12 cellular contexts compared by ENCODE assay signal in genomic region chr17:17351901-17352781, GRCh38. TPM values are rescaled to one million over a fixed set of nuclear protein-coding genes. Genes with fewer than 3 reads are reported as not detected.
DNase-seq lines count a peak whose midpoint lies in the region; ATAC-seq and TF ChIP-seq lines count a peak whose summit lies in the region.
"Had no signal": no experiment of that assay in that cellular context is flagged by ENCODE, and none has a peak within 500 bp of the region (broad histone marks: within the 10 kb centered on the region; RNA-seq: fewer than 3 reads in every experiment).

No MANE protein-coding gene starts in this region.

- intact Hi-C loops in psoas muscle (cut with DNase I) = no loop called here

- DNase-seq in HCEC 1CT = peak; percentile 9
- peak; percentile 71 for DNase-seq in SK-N-DZ (ENCODE audit: low spot score)
- peak; percentile 33 for DNase-seq in glomerular visceral epithelial cell (ENCODE audit: extremely low spot score)
- DNase-seq in psoas muscle = peak; percentile 45 to 75
- no peak for DNase-seq in NOMO-1 treated with dmso at 0.1 percent for 144 hours (lab: John Stamatoyannopoulos, UW; ENCODE audit: unreplicated experiment)
- DNase-seq in activated gamma-delta T cell treated with Interleukin-2 at 50 U/mL for 16 hours = no peak
- DNase-seq in CD8-positive, alpha-beta memory T cell = no peak
- no peak for DNase-seq in activated naive CD8-positive, alpha-beta T cell treated with anti-CD3 and anti-CD28 coated beads, Interleukin-2, amount 50 U/mL, for 24 hours
- DNase-seq: GF-D8, T-helper 17 cell had no signal

- no peak overlapping the region for H3K27ac ChIP-seq in psoas muscle
- no peak overlapping the region for H3K27ac ChIP-seq in CD8-positive, alpha-beta memory T cell (ENCODE audit: low read depth, low read length)
- H3K27ac ChIP-seq: thoracic aorta had no signal

- WGBS in psoas muscle, 3 donors = 32 to 45% (median 33%) methylated on average over 35 of the region's 35 CpGs

- H3K27me3 ChIP-seq in psoas muscle (ENCODE audit: insufficient read depth in 3 of 3, low read length in 2 of 3) = no peaks in the 10 kb centered on the region
- H3K27me3 ChIP-seq in CD8-positive, alpha-beta memory T cell (ENCODE audit: insufficient read depth, low read length, poor library complexity, severe bottlenecking) = no peaks in the 10 kb centered on the region

- peak; percentile 47 to 71 (median 56) for ATAC-seq in psoas muscle
- ATAC-seq in activated naive CD8-positive, alpha-beta T cell treated with anti-CD3 and anti-CD28 coated beads, Interleukin-2, amount 50 U/mL, for 24 hours = no peak
- ATAC-seq: T-helper 17 cell had no signal

- no peaks in the 10 kb centered on the region for H3K36me3 ChIP-seq in psoas muscle (ENCODE audit: insufficient read depth in 1 of 2, low read depth in 1 of 2)
- no peaks in the 10 kb centered on the region for H3K36me3 ChIP-seq in CD8-positive, alpha-beta memory T cell (ENCODE audit: insufficient read depth, low read length)
- H3K36me3 ChIP-seq: thoracic aorta had no signal

- H3K4me1 Mint-ChIP-seq in CD8-positive, alpha-beta memory T cell = peaks cover 3 to 5% (median 5%) of the 10 kb centered on the region in 3 donors
- H3K4me1 Mint-ChIP-seq in activated naive CD8-positive, alpha-beta T cell treated with anti-CD3 and anti-CD28 coated beads, Interleukin-2, amount 50 U/mL, for 24 hours = peaks cover 3% of the 10 kb centered on the region
- H3K4me1 Mint-ChIP-seq: T-helper 17 cell had no signal

- CTCF ChIA-PET in CD8-positive, alpha-beta memory T cell (lab: Charles Lee) = interaction anchor here (5.7 kb wide), 1 partner anchor 290 kb away, joined by 64 read pairs; no protein-coding TSS in a partner anchor

- peak overlapping the region in 1 of 8 donors; percentile 68 for H3K27ac Mint-ChIP-seq in CD8-positive, alpha-beta memory T cell
- no peak overlapping the region for H3K27ac Mint-ChIP-seq in activated naive CD8-positive, alpha-beta T cell treated with anti-CD3 and anti-CD28 coated beads, Interleukin-2, amount 50 U/mL, for 24 hours
- H3K27ac Mint-ChIP-seq: T-helper 17 cell had no signal

- no peaks in the 10 kb centered on the region for H3K36me3 Mint-ChIP-seq in CD8-positive, alpha-beta memory T cell
- no peaks in the 10 kb centered on the region for H3K36me3 Mint-ChIP-seq in activated naive CD8-positive, alpha-beta T cell treated with anti-CD3 and anti-CD28 coated beads, Interleukin-2, amount 50 U/mL, for 24 hours (ENCODE audit: low read depth)

- peaks cover 0 to 5% of the 10 kb centered on the region in 2 donors for H3K27me3 Mint-ChIP-seq in CD8-positive, alpha-beta memory T cell
- no peaks in the 10 kb centered on the region for H3K27me3 Mint-ChIP-seq in activated naive CD8-positive, alpha-beta T cell treated with anti-CD3 and anti-CD28 coated beads, Interleukin-2, amount 50 U/mL, for 24 hours
- H3K27me3 Mint-ChIP-seq: T-helper 17 cell had no signal

- no peaks in the 10 kb centered on the region for H3K9me3 Mint-ChIP-seq in CD8-positive, alpha-beta memory T cell
- H3K9me3 Mint-ChIP-seq in activated naive CD8-positive, alpha-beta T cell treated with anti-CD3 and anti-CD28 coated beads, Interleukin-2, amount 50 U/mL, for 24 hours = no peaks in the 10 kb centered on the region

- no peaks in the 10 kb centered on the region for H3K9me3 ChIP-seq in psoas muscle
- H3K9me3 ChIP-seq in CD8-positive, alpha-beta memory T cell (ENCODE audit: low read length) = no peaks in the 10 kb centered on the region
- H3K9me3 ChIP-seq: thoracic aorta had no signal

- no peak overlapping the region for H3K4me3 Mint-ChIP-seq in CD8-positive, alpha-beta memory T cell
- no peak overlapping the region for H3K4me3 Mint-ChIP-seq in activated naive CD8-positive, alpha-beta T cell treated with anti-CD3 and anti-CD28 coated beads, Interleukin-2, amount 50 U/mL, for 24 hours
- H3K4me3 Mint-ChIP-seq: T-helper 17 cell had no signal

- H3K4me3 ChIP-seq in psoas muscle = no peak overlapping the region
- no peak overlapping the region for H3K4me3 ChIP-seq in CD8-positive, alpha-beta memory T cell (ENCODE audit: low read length)
- H3K4me3 ChIP-seq: lung, thoracic aorta had no signal

- TF ChIP-seq CTCF in psoas muscle (IDR thresholded peaks at IDR 0.05) = no peak

- H3K4me1 ChIP-seq in psoas muscle = peaks cover 9% of the 10 kb centered on the region
- H3K4me1 ChIP-seq in CD8-positive, alpha-beta memory T cell (ENCODE audit: insufficient read depth, low read length) = no peaks in the 10 kb centered on the region

- POLR2A ChIA-PET in CD8-positive, alpha-beta memory T cell (lab: Charles Lee) = no interaction called here

RNA-seq across cellular contexts. Expression of gene NT5M, which starts 49.0 kb away (rescaled TPM):
- polyA plus RNA-seq in SK-N-DZ (2014; cell fraction: cytosol; rRNA removed) = 21.6 and 27.8 TPM in 2 replicates
- 24.1 and 31.9 TPM in 2 replicates for polyA plus RNA-seq in SK-N-DZ (2014; cell fraction: nucleus; rRNA removed)
- 10 to 100 TPM in 1 of 4 donors, 1 to 10 TPM in 3; 6.0 to 11.0 (median 7.5) TPM for total RNA-seq in psoas muscle
- 10 to 100 TPM in 2 of 3 donors, 1 to 10 TPM in 1; 6.2 to 11.5 (median 10.3) TPM for polyA plus RNA-seq in psoas muscle
- total RNA-seq in CD8-positive, alpha-beta memory T cell = 1 to 10 TPM; 5.4 to 6.6 TPM
- 3.0 TPM for polyA plus RNA-seq in CD8-positive, alpha-beta memory T cell

Comparison
In these comparisons a context has a peak if more than half of its experiments do, and no peak if none do; other contexts are left out.
1. DNase-seq: peak in HCEC 1CT (single experiment), SK-N-DZ (single experiment), glomerular visceral epithelial cell (single experiment) and psoas muscle (2 of 2); none in NOMO-1 treated with dmso at 0.1 percent for 144 hours (single experiment), activated gamma-delta T cell treated with Interleukin-2 at 50 U/mL for 16 hours (single experiment), CD8-positive, alpha-beta memory T cell (0 of 5) and activated naive CD8-positive, alpha-beta T cell treated with anti-CD3 and anti-CD28 coated beads, Interleukin-2, amount 50 U/mL, for 24 hours (single experiment).